8 cellular contexts compared by ENCODE assay signal in the genomic region with DNA sequence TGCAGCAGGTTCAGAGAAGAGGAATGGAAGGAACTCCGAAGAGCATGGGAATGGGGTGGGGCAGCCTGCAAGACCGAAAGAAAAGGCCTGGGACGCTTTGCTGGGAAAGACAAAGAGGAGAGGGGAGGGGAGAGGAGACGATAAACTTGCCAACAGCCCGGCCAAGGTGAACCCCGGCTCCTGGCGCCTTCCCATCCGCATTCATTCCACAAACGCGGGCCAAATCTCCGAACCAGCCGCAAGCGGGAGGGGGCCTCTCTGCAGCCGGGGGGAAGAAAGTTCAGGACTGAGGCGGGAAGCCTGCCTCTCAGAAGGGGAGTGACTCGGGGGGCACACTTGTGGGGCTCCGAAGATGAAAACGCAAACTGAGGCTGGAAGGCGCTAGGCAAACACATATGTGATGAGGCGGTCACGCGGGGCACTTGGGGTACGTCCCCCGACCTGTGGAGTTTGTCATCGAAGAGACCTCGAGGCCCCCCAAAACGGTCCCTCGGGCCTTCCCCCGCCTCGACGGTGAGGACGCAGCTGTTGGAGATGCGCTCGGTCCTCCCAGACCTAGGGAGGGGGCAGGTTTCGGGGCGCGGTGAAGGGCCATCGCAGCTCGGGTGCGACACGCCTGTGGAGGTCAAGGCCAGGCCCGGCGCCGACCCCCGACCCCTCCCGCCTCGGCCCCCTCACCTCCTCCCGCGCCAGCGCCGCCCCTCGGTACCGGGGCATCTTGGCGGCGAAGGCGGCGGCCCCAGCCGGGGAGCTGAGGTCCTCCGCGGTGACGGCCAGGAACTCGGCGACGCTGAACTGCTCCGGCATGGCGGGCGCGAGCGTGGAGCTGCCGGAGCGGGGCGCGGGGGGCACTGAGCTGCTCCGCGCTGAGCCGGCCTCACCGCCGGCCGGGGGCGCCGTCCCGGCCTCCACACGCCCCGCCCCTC. TPM values are rescaled to one million over a fixed set of nuclear protein-coding genes. Genes with fewer than 3 reads are reported as not detected.
A peak's percentile ranks its signal among the peaks of the same experiment; 100 is the strongest.
DNase-seq lines count a peak whose midpoint lies in the region; ATAC-seq and TF ChIP-seq lines count a peak whose summit lies in the region.

A gene (minus strand): TSS at position 853 of the 926 bp plus-strand sequence. CDS start 46 bp downstream, at position 807.

- peaks cover 2% of the 10 kb centered on the region for H3K79me1 ChIP-seq in trophoblast cell (ENCODE audit: low read length)

- H3K23ac ChIP-seq in trophoblast cell (ENCODE audit: low read length), result no peak within 1 kb of the TSS

- peaks cover 8% of the 10 kb centered on the region for H3K4me1 Mint-ChIP-seq in activated naive CD8-positive, alpha-beta T cell treated with anti-CD3 and anti-CD28 coated beads for 36 hours

- H4K8ac ChIP-seq in trophoblast cell (ENCODE audit: low read depth, low read length), result peak within 1 kb of the TSS; percentile 62

- peaks cover 7% of the 10 kb centered on the region for H3K4me1 ChIP-seq in KMS-11 (ENCODE audit: low read depth, poor library complexity, severe bottlenecking)
- peaks cover 11 to 56% (median 40%) of the 10 kb centered on the region in 9 donors for H3K4me1 ChIP-seq in heart right ventricle
- peaks cover 3 to 13% of the 10 kb centered on the region in 2 experiments for H3K4me1 ChIP-seq in trophoblast cell (ENCODE audit: control insufficient read depth in 1 of 2, insufficient read depth in 2 of 2, low read length in 2 of 2)

- no peak within 1 kb of the TSS; the same call in 1 of the 2 replicates for H3K9ac ChIP-seq in KMS-11
- peak within 1 kb of the TSS; percentile 74 for H3K9ac ChIP-seq in trophoblast cell (ENCODE audit: low read length)

- no peak within 1 kb of the TSS for H3K27ac ChIP-seq in KMS-11
- H3K27ac ChIP-seq in heart right ventricle, result peak within 1 kb of the TSS; percentile 75 to 97 (median 93)
- peak within 1 kb of the TSS; percentile 29 for H3K27ac ChIP-seq in trophoblast cell (ENCODE audit: low read depth, low read length)

- TF ChIP-seq CTCF in KMS-11 (conservative IDR thresholded peaks at IDR 0.05; ENCODE audit: low read depth, low read length), result no peak
- peak in 3 of 9 donors; percentile 46 to 59 (median 57) for TF ChIP-seq CTCF in heart right ventricle (IDR thresholded peaks at IDR 0.05)

- H2BK5ac ChIP-seq in trophoblast cell (ENCODE audit: low read depth, low read length, poor library complexity), result no peak within 1 kb of the TSS

- peak within 1 kb of the TSS; percentile 17 for H3K4ac ChIP-seq in trophoblast cell (ENCODE audit: low read depth, low read length)

- H3K79me2 ChIP-seq in KMS-11 (ENCODE audit: insufficient read depth, low read depth) (no peaks in the 10 kb centered on the region), trophoblast cell (ENCODE audit: control insufficient read depth, insufficient read depth, low read length, poor library complexity) (peaks cover 3% of the 10 kb centered on the region)

- H3K36me3 ChIP-seq in KMS-11 (ENCODE audit: insufficient read depth) (no peaks in the 10 kb centered on the region), heart right ventricle (no peaks in the 10 kb centered on the region), trophoblast cell (ENCODE audit: control insufficient read depth in 1 of 2, insufficient read depth in 2 of 2, low read length in 2 of 2) (no peaks in the 10 kb centered on the region)

- no peak within 1 kb of the TSS for H2AK5ac ChIP-seq in trophoblast cell (ENCODE audit: low read length)

- peak within 1 kb of the TSS; percentile 63 for H3K14ac ChIP-seq in trophoblast cell (ENCODE audit: low read length)

- H2AFZ ChIP-seq in KMS-11 (ENCODE audit: low read depth) (peak within 1 kb of the TSS; percentile 57; the same call in 1 of the 2 replicates), trophoblast cell (ENCODE audit: insufficient read depth, low read length, poor library complexity) (peak within 1 kb of the TSS; percentile 91)

- no peak within 1 kb of the TSS for H2BK120ac ChIP-seq in trophoblast cell (ENCODE audit: insufficient read depth, low read length, poor library complexity)

- H3K27me3 Mint-ChIP-seq in activated naive CD8-positive, alpha-beta T cell treated with anti-CD3 and anti-CD28 coated beads for 36 hours, result peaks cover 24% of the 10 kb centered on the region

- H3K27me3 ChIP-seq in KMS-11 (ENCODE audit: insufficient read depth, low read depth), result peaks cover 7% of the 10 kb centered on the region
- H3K27me3 ChIP-seq in heart right ventricle, result peaks cover 0 to 50% (median 0%) of the 10 kb centered on the region in 7 donors
- no peaks in the 10 kb centered on the region for H3K27me3 ChIP-seq in trophoblast cell (ENCODE audit: insufficient read depth, low read length)

- H3K4me3 Mint-ChIP-seq in activated naive CD8-positive, alpha-beta T cell treated with anti-CD3 and anti-CD28 coated beads for 36 hours, result peak within 1 kb of the TSS; percentile 85

- H4K20me1 ChIP-seq in KMS-11 (ENCODE audit: insufficient read depth), result no peaks in the 10 kb centered on the region

- H3K9me3 ChIP-seq in heart right ventricle (no peaks in the 10 kb centered on the region), trophoblast cell (ENCODE audit: insufficient read depth, low read depth, low read length) (no peaks in the 10 kb centered on the region)

- H3K9me3 Mint-ChIP-seq in activated naive CD8-positive, alpha-beta T cell treated with anti-CD3 and anti-CD28 coated beads for 36 hours, result no peaks in the 10 kb centered on the region

- ATAC-seq in heart right ventricle (peak; percentile 2 to 26 (median 7)), HG03280 (IDR thresholded peaks at IDR 0.05; ENCODE audit: unreplicated experiment) (no peak), HG03457 (IDR thresholded peaks at IDR 0.05; ENCODE audit: unreplicated experiment) (no peak), HG03469 (IDR thresholded peaks at IDR 0.05; ENCODE audit: unreplicated experiment) (no peak)

- DNase-seq in GM03348 (ENCODE audit: low spot score) (peak; percentile 60), heart right ventricle (peak; percentile 64 to 65), trophoblast cell (peak; percentile 43 to 57)
- DNase-seq in activated naive CD8-positive, alpha-beta T cell treated with anti-CD3 and anti-CD28 coated beads for 36 hours, result peak; percentile 14

- peak within 1 kb of the TSS; percentile 50 for H3K18ac ChIP-seq in trophoblast cell (ENCODE audit: low read length)

- WGBS in heart right ventricle, 2 donors, result 1% methylated on average over 70 to 84 of the region's 84 CpGs
- no CpG with 5 or more reads among the region's 84 CpGs for WGBS in trophoblast cell (ENCODE audit: extremely low coverage, insufficient coverage, insufficient read length)

- peak within 1 kb of the TSS; percentile 72 for H3K4me2 ChIP-seq in KMS-11
- peak within 1 kb of the TSS; percentile 78 for H3K4me2 ChIP-seq in trophoblast cell (ENCODE audit: low read length)

- intact Hi-C loops in heart right ventricle (cut with DNase I), result loop anchor here in 2 of 10 donors (5.0 kb wide), 2 partner anchors 61 to 141 kb away; a partner anchor contains a TSS

- peak within 1 kb of the TSS; percentile 26 for H3K27ac Mint-ChIP-seq in activated naive CD8-positive, alpha-beta T cell treated with anti-CD3 and anti-CD28 coated beads for 36 hours

- no peak within 1 kb of the TSS for H2BK12ac ChIP-seq in trophoblast cell (ENCODE audit: low read length)

- H3K4me3 ChIP-seq in KMS-11 (IDR thresholded peaks at IDR 0.05; ENCODE audit: insufficient read depth, low read depth, low read length) (no peak within 1 kb of the TSS), heart right ventricle (peak within 1 kb of the TSS; percentile 59 to 98 (median 94)), trophoblast cell (ENCODE audit: low read depth, low read length) (peak within 1 kb of the TSS; percentile 92)

- no peak within 1 kb of the TSS for H4K12ac ChIP-seq in trophoblast cell (ENCODE audit: low read depth, low read length)

- peak within 1 kb of the TSS; percentile 16 for H4K91ac ChIP-seq in trophoblast cell (ENCODE audit: low read depth, low read length)

- H3K36me3 Mint-ChIP-seq in activated naive CD8-positive, alpha-beta T cell treated with anti-CD3 and anti-CD28 coated beads for 36 hours, result no peaks in the 10 kb centered on the region

RNA-seq across cellular contexts. Expression of the gene that starts here (rescaled TPM):
- total RNA-seq in activated naive CD8-positive, alpha-beta T cell treated with anti-CD3 and anti-CD28 coated beads for 36 hours, result 1 to 10 TPM; 1.2 to 2.2 TPM
- total RNA-seq in heart right ventricle, result 10 to 100 TPM; 15.5 to 58.4 (median 30.4) TPM
- polyA plus RNA-seq in heart right ventricle, result 10 to 100 TPM; 22.9 to 58.2 TPM
- 12.8 and 13.6 TPM in 2 replicates for polyA plus RNA-seq in trophoblast cell (2013)

Comparison
In these comparisons a context has a peak if more than half of its experiments do, and no peak if none do; other contexts are left out.
1. RNA of the gene that starts here (total RNA-seq): 15.5 to 58.4 TPM in heart right ventricle; 1.2 to 2.2 TPM in activated naive CD8-positive, alpha-beta T cell treated with anti-CD3 and anti-CD28 coated beads for 36 hours; every median in the first group is over 4 times any median in the second.
2. DNase-seq: peak in every context shown above with its lines; median percentile 64 in heart right ventricle; 60 in GM03348; 50 in trophoblast cell; 14 in activated naive CD8-positive, alpha-beta T cell treated with anti-CD3 and anti-CD28 coated beads for 36 hours.
3. ATAC-seq: peak in heart right ventricle (8 of 8); none in HG03280 (single experiment), HG03457 (single experiment) and HG03469 (single experiment).